ENCODE assay signal across 1 cellular context in genomic region chr2:158828378-158829136, GRCh38.
TF ChIP-seq lines count a peak whose summit lies in the region.

No MANE protein-coding gene starts in this region.

TF ChIP-seq in A549, 52 proteins besides CTCF, POLR2A, EP300 and RAD21 (continued from another document):
- TF ChIP-seq BCL3 (IDR thresholded peaks at IDR 0.05) (no peak), MAFK (IDR thresholded peaks at IDR 0.05; ENCODE audit: partially characterized antibody) (no peak), RARB (CRISPR knock-in tag; IDR thresholded peaks at IDR 0.05) (no peak), PBX3 (IDR thresholded peaks at IDR 0.05) (no peak), RNF2 (IDR thresholded peaks at IDR 0.05; ENCODE audit: borderline replicate concordance, low read depth) (no peak), HMGXB4 (CRISPR knock-in tag; IDR thresholded peaks at IDR 0.05; ENCODE audit: borderline replicate concordance) (no peak), CHD4 (IDR thresholded peaks at IDR 0.05; ENCODE audit: borderline replicate concordance) (no peak), CEBPB (IDR thresholded peaks at IDR 0.05) (no peak), MYC (IDR thresholded peaks at IDR 0.05; ENCODE audit: borderline replicate concordance, low read length) (no peak), NFE2L2 (conservative IDR thresholded peaks at IDR 0.05; ENCODE audit: low read length) (no peak), HES2 (IDR thresholded peaks at IDR 0.05) (no peak), NPAS2 (CRISPR knock-in tag; IDR thresholded peaks at IDR 0.05; ENCODE audit: borderline replicate concordance) (no peak), FOXS1 (CRISPR knock-in tag; IDR thresholded peaks at IDR 0.05) (no peak)
